In the genomic region with DNA sequence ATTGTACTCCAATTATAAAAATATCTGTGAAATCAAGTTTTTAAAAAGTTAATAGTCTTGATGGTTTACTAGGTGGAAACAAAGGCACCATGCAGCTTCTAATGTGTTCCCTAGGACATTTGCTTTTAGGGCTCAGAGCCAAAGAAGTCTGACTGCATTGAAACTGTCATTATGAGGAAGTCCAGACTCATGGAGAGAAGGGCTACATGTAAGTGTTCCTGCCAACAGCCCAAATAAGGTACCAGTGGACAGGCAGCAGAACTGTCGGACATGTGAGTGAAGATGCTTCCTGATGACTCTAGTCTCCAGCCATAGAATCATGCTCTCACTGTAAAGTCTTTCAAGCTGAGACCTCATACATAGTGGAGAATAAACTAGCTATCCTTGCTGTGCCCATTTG, we compare ENCODE assay signal across 13 cellular contexts.
"Had no signal": no experiment of that assay in that cellular context is flagged by ENCODE, and none has a peak within 500 bp of the region (broad histone marks: within the 10 kb centered on the region; RNA-seq: fewer than 3 reads in every experiment).

No MANE protein-coding gene starts in this region.

- DNase-seq: activated CD4-positive, alpha-beta T cell treated with anti-CD3 and anti-CD28 coated beads, Interleukin-2, amount 10 ng/mL, durations not matched to agents 24 days and 14 days; activated CD4-positive, CD25-positive, alpha-beta regulatory T cell; activated CD8-positive, alpha-beta memory T cell treated with anti-CD3 and anti-CD28 coated beads, Interleukin-2, amount 50 U/mL, for 48 hours; activated gamma-delta T cell treated with Interleukin-2 at 50 U/mL for 16 hours; body of pancreas; cortex of kidney; effector CD4-positive, alpha-beta T cell; foreskin melanocyte; mesendoderm; nucleus accumbens; right lobe of liver; SW 1271; testis had no signal

- ATAC-seq: body of pancreas had no signal
